In genomic region chr15:93231994-93232393, GRCh38 we compare ENCODE assay signal across 15 cellular contexts.
DNase-seq lines count a peak whose midpoint lies in the region; ATAC-seq and TF ChIP-seq lines count a peak whose summit lies in the region.
"Had no signal": no experiment of that assay in that cellular context is flagged by ENCODE, and none has a peak within 500 bp of the region (broad histone marks: within the 10 kb centered on the region; RNA-seq: fewer than 3 reads in every experiment).

No MANE protein-coding gene starts in this region.

- H4K8ac ChIP-seq in neuronal stem cell (ENCODE audit: low read depth, low read length), result no peak overlapping the region

- H3K4me3 ChIP-seq in H7 (ENCODE audit: insufficient read depth, low read depth, low read length), result peak overlapping the region; percentile 12; the same call in 1 of the 2 replicates
- H3K4me3 ChIP-seq in neuronal stem cell (ENCODE audit: low read length in 2 of 2), result no peak overlapping the region
- H3K4me3 ChIP-seq in mucosa of descending colon, result no peak overlapping the region
- H3K4me3 ChIP-seq: BLaER1 treated with 17β-estradiol and CSF1 and Interleukin-3, amounts not matched to agents 10 nM and 100 nM; GM12878 had no signal

- no peak overlapping the region for H3K14ac ChIP-seq in neuronal stem cell (ENCODE audit: low read length)

- no peak overlapping the region for H2AK5ac ChIP-seq in neuronal stem cell (ENCODE audit: low read depth, low read length)

- H3K36me3 ChIP-seq in H7 (replicated peaks; ENCODE audit: control insufficient read depth, insufficient read depth, low read length) (no peaks in the 10 kb centered on the region), neuronal stem cell (replicated peaks in 1 of 2; ENCODE audit: control insufficient read depth in 2 of 2, insufficient read depth in 2 of 2, low read length in 2 of 2) (no peaks in the 10 kb centered on the region), mucosa of descending colon (ENCODE audit: low read depth) (no peaks in the 10 kb centered on the region)
- H3K36me3 ChIP-seq: BLaER1 treated with 17β-estradiol and CSF1 and Interleukin-3, amounts not matched to agents 10 nM and 100 nM had no signal

- H3K23ac ChIP-seq in neuronal stem cell (ENCODE audit: low read depth, low read length, poor library complexity), result no peak overlapping the region

- H4K91ac ChIP-seq in neuronal stem cell (ENCODE audit: low read depth, low read length, poor library complexity), result no peak overlapping the region

- peak overlapping the region; percentile 33 for H2AFZ ChIP-seq in neuronal stem cell (ENCODE audit: low read length)

- no peak overlapping the region for H3K18ac ChIP-seq in neuronal stem cell (ENCODE audit: low read length)

- intact Hi-C loops in mucosa of descending colon (cut with DNase I, micrococcal nuclease), result no loop called here

- ATAC-seq in effector memory CD8-positive, alpha-beta T cell (replicated peaks), result no peak
- ATAC-seq in GM21423 (IDR thresholded peaks at IDR 0.05; ENCODE audit: unreplicated experiment) (no peak), mucosa of descending colon (no peak), GM19351 (IDR thresholded peaks at IDR 0.05; ENCODE audit: unreplicated experiment) (no peak)
- ATAC-seq: GM12878 had no signal

- H2BK5ac ChIP-seq in neuronal stem cell (ENCODE audit: low read length), result no peak overlapping the region

- H3K4me3 Mint-ChIP-seq in effector memory CD8-positive, alpha-beta T cell, result no peak overlapping the region
- H3K4me3 Mint-ChIP-seq: CD4-positive, CD25-positive, alpha-beta regulatory T cell; IgD-negative memory B cell had no signal

- H2BK120ac ChIP-seq in neuronal stem cell (ENCODE audit: low read depth, low read length), result no peak overlapping the region

- peaks cover 0 to 19% of the 10 kb centered on the region in 2 donors for H3K9me3 ChIP-seq in neuronal stem cell (replicated peaks in 1 of 2; ENCODE audit: control insufficient read depth in 2 of 2, insufficient read depth in 1 of 2, low read depth in 1 of 2, low read length in 2 of 2)
- H3K9me3 ChIP-seq in mucosa of descending colon, result no peaks in the 10 kb centered on the region

- H3K4me1 ChIP-seq in neuronal stem cell (ENCODE audit: control insufficient read depth in 2 of 2, insufficient read depth in 1 of 2, low read depth in 1 of 2, low read length in 2 of 2), result peaks cover 0 to 16% of the 10 kb centered on the region in 2 donors
- no peaks in the 10 kb centered on the region for H3K4me1 ChIP-seq in mucosa of descending colon (ENCODE audit: low read depth)

- no peak for TF ChIP-seq CTCF in mucosa of descending colon (IDR thresholded peaks at IDR 0.05)

- H3K27ac Mint-ChIP-seq in effector memory CD8-positive, alpha-beta T cell, result peak overlapping the region; percentile 15 to 53
- H3K27ac Mint-ChIP-seq: CD4-positive, CD25-positive, alpha-beta regulatory T cell; IgD-negative memory B cell had no signal

- DNase-seq in H7 (no peak), neuronal stem cell (ENCODE audit: low spot score) (no peak), mucosa of descending colon (no peak), H4 (ENCODE audit: low spot score) (no peak)
- no peak for DNase-seq in effector memory CD8-positive, alpha-beta T cell
- DNase-seq: ACHN; Calu3; CD4-positive, CD25-positive, alpha-beta regulatory T cell; DMS 273 treated with DMSO at 0.1 percent for 48 hours had no signal

- peaks cover 24 to 67% of the 10 kb centered on the region in 2 donors for H3K27me3 Mint-ChIP-seq in effector memory CD8-positive, alpha-beta T cell

- WGBS in neuronal stem cell (ENCODE audit: extremely low coverage in 2 of 2, insufficient read length in 2 of 2, insufficient replicate concordance in 1 of 2), 2 donors, result no CpG with 5 or more reads among the region's 6 CpGs

- no peak overlapping the region for H2BK15ac ChIP-seq in neuronal stem cell (ENCODE audit: low read length)

- H3K9me3 Mint-ChIP-seq in effector memory CD8-positive, alpha-beta T cell, result no peaks in the 10 kb centered on the region
- H3K9me3 Mint-ChIP-seq: IgD-negative memory B cell had no signal

- H3K4me2 ChIP-seq in neuronal stem cell (ENCODE audit: insufficient read depth, low read length, poor library complexity, severe bottlenecking), result no peak overlapping the region

- no peaks in the 10 kb centered on the region for H3K36me3 Mint-ChIP-seq in effector memory CD8-positive, alpha-beta T cell (ENCODE audit: insufficient read depth)
- H3K36me3 Mint-ChIP-seq: CD4-positive, CD25-positive, alpha-beta regulatory T cell; IgD-negative memory B cell had no signal

- no peak overlapping the region for H3K9ac ChIP-seq in neuronal stem cell (ENCODE audit: low read depth, low read length, poor library complexity)
- H3K9ac ChIP-seq: BLaER1 treated with 17β-estradiol and CSF1 and Interleukin-3, amounts not matched to agents 10 nM and 100 nM had no signal

- H3K27ac ChIP-seq in angular gyrus (ENCODE audit: low read depth, low read length) (peak overlapping the region; percentile 60), neuronal stem cell (replicated peaks; ENCODE audit: low read length) (no peak overlapping the region)
- H3K27ac ChIP-seq: BLaER1 treated with 17β-estradiol and CSF1 and Interleukin-3, amounts not matched to agents 10 nM and 100 nM had no signal

- no peak overlapping the region for H3K4ac ChIP-seq in neuronal stem cell (ENCODE audit: low read length)

- peaks cover 17 to 18% of the 10 kb centered on the region in 2 donors for H3K4me1 Mint-ChIP-seq in effector memory CD8-positive, alpha-beta T cell (ENCODE audit: low read depth in 2 of 2)
- H3K4me1 Mint-ChIP-seq: IgD-negative memory B cell had no signal

- H2BK12ac ChIP-seq in neuronal stem cell (ENCODE audit: low read length), result no peak overlapping the region

- H3K79me1 ChIP-seq in neuronal stem cell (ENCODE audit: low read depth, low read length), result no peaks in the 10 kb centered on the region

- H3K27me3 ChIP-seq in H7 (ENCODE audit: control insufficient read depth, insufficient read depth, low read length) (no peaks in the 10 kb centered on the region), neuronal stem cell (ENCODE audit: control insufficient read depth in 3 of 3, insufficient read depth in 3 of 3, low read depth in 1 of 3, low read length in 3 of 3) (no peaks in the 10 kb centered on the region)
- H3K27me3 ChIP-seq: BLaER1 treated with 17β-estradiol and CSF1 and Interleukin-3, amounts not matched to agents 10 nM and 100 nM had no signal
